8 cellular contexts compared by ENCODE assay signal in the genomic region with DNA sequence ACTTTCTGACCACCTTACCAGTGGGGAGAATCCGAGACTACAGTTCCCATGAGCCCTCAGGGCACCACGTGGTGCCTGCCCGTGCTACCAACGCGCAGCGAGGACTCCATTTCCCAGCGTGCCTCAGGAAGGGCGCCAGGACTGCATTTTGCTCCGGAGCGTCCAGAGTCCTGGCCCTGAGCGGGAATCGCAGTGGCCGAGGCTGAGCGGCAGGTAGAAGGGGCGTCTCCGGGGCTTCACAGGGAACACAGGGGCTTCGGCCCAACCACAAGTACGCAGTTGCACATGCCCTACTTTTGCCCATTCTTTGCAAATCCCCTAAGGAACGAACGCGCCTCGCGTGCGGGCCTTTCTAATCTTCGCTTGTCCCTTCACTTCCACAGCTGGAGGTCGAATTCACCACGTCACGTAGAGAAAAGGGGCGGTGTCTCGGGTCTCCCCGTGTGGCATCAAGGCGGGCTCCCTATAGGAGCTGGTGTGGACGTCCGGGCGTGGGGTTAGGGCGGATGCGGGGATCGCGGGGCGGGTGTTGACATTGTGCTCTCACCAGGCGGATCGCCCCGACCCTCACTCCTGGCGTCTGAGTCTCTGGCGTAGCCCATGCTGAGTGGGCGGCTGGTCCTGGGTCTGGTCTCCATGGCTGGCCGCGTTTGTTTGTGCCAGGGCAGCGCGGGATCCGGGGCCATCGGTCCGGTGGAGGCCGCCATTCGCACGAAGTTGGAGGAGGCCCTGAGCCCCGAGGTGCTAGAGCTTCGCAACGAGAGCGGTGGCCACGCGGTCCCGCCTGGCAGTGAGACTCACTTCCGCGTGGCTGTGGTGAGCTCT. TPM values are rescaled to one million over a fixed set of nuclear protein-coding genes. Genes with fewer than 3 reads are reported as not detected.
DNase-seq lines count a peak whose midpoint lies in the region; ATAC-seq and TF ChIP-seq lines count a peak whose summit lies in the region.

A gene with protein sequence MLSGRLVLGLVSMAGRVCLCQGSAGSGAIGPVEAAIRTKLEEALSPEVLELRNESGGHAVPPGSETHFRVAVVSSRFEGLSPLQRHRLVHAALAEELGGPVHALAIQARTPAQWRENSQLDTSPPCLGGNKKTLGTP (plus strand): TSS at position 109 of the 825 bp plus-strand sequence. CDS start 492 bp downstream, at position 601.

- H3K9ac ChIP-seq in SU-DHL-6 (ENCODE audit: low read length), result peak within 1 kb of the TSS; percentile 40

- H3K4me3 ChIP-seq in HFF-Myc (replicated peaks; ENCODE audit: low read depth, low read length), result peak within 1 kb of the TSS; percentile 61
- H3K4me3 ChIP-seq in SU-DHL-6 (ENCODE audit: insufficient read depth, low read length, poor library complexity, severe bottlenecking), result peak within 1 kb of the TSS; percentile 54
- H3K4me3 ChIP-seq in thoracic aorta, result peak within 1 kb of the TSS; percentile 75

- H3K27ac ChIP-seq in SU-DHL-6 (ENCODE audit: low read depth, low read length) (no peak within 1 kb of the TSS), thoracic aorta (peak within 1 kb of the TSS; percentile 84 to 89)

- no peaks in the 10 kb centered on the region for H4K20me1 ChIP-seq in SU-DHL-6 (ENCODE audit: low read depth, low read length)

- H3K9me2 ChIP-seq in SU-DHL-6 (replicated peaks; ENCODE audit: insufficient read depth, low read length), result no peaks in the 10 kb centered on the region

- H3K79me2 ChIP-seq in SU-DHL-6 (ENCODE audit: insufficient read depth, low read length), result no peaks in the 10 kb centered on the region

- H3K4me2 ChIP-seq in SU-DHL-6 (ENCODE audit: low read depth, low read length, poor library complexity, severe bottlenecking), result peak within 1 kb of the TSS; percentile 63

- DNase-seq in GF-D8 (lab: John Stamatoyannopoulos, UW), result peak; percentile 68
- DNase-seq in HFF-Myc (ENCODE audit: extremely low read depth, low read depth), result peak; percentile 81
- DNase-seq in NCI-H1048 (lab: John Stamatoyannopoulos, UW), result peak; percentile 98
- DNase-seq in activated naive CD8-positive, alpha-beta T cell treated with anti-CD3 and anti-CD28 coated beads, Interleukin-2, amount 10 ng/mL, durations not matched to agents 7 days and 5 days, result peak; percentile 81
- peak; percentile 90 for DNase-seq in glutamatergic neuron
- peak; percentile 96 for DNase-seq in osteocyte (ENCODE audit: extremely low spot score, unreplicated experiment)
- peak; percentile 75 for DNase-seq in thoracic aorta (ENCODE audit: low spot score)

- POLR2A ChIA-PET in activated naive CD8-positive, alpha-beta T cell treated with anti-CD3 and anti-CD28 coated beads, Interleukin-2, amount 10 ng/mL, durations not matched to agents 7 days and 5 days (lab: Charles Lee), result interaction anchor here (0.9 to 4.4 kb wide), 5 partner anchors 11 to 28 kb away, joined by 3 to 54 read pairs (median 8); a partner anchor contains a TSS

- H3K27me3 ChIP-seq in SU-DHL-6 (ENCODE audit: low read length), result no peaks in the 10 kb centered on the region
- H3K27me3 ChIP-seq in thoracic aorta (replicated peaks; ENCODE audit: insufficient read depth), result no peaks in the 10 kb centered on the region

- peak; percentile 94 for ATAC-seq in activated naive CD8-positive, alpha-beta T cell treated with anti-CD3 and anti-CD28 coated beads, Interleukin-2, amount 10 ng/mL, durations not matched to agents 7 days and 5 days (ENCODE audit: low read depth)
- peak; percentile 87 for ATAC-seq in thoracic aorta (ENCODE audit: insufficient number of reproducible peaks, low FRiP score, low read depth)

- peak within 1 kb of the TSS; percentile 89 for H3K4me3 Mint-ChIP-seq in activated naive CD8-positive, alpha-beta T cell treated with anti-CD3 and anti-CD28 coated beads, Interleukin-2, amount 10 ng/mL, durations not matched to agents 7 days and 5 days
- H3K4me3 Mint-ChIP-seq in glutamatergic neuron (ENCODE audit: unreplicated experiment) (peak within 1 kb of the TSS; percentile 95), osteocyte (ENCODE audit: unreplicated experiment) (peak within 1 kb of the TSS; percentile 88)

- no peaks in the 10 kb centered on the region for H3K27me3 Mint-ChIP-seq in activated naive CD8-positive, alpha-beta T cell treated with anti-CD3 and anti-CD28 coated beads, Interleukin-2, amount 10 ng/mL, durations not matched to agents 7 days and 5 days
- peaks cover 5% of the 10 kb centered on the region for H3K27me3 Mint-ChIP-seq in glutamatergic neuron (ENCODE audit: unreplicated experiment)
- no peaks in the 10 kb centered on the region for H3K27me3 Mint-ChIP-seq in osteocyte (ENCODE audit: unreplicated experiment)

- H3K36me3 ChIP-seq in SU-DHL-6 (ENCODE audit: low read length) (no peaks in the 10 kb centered on the region), thoracic aorta (no peaks in the 10 kb centered on the region)

- peaks cover 5 to 10% of the 10 kb centered on the region in 2 donors for H3K4me1 ChIP-seq in thoracic aorta (ENCODE audit: control insufficient read depth in 1 of 2, low read depth in 2 of 2)

- H3K9me3 ChIP-seq in SU-DHL-6 (ENCODE audit: insufficient read depth, low read length) (no peaks in the 10 kb centered on the region), thoracic aorta (no peaks in the 10 kb centered on the region)

- peaks cover 20% of the 10 kb centered on the region for H3K4me1 Mint-ChIP-seq in activated naive CD8-positive, alpha-beta T cell treated with anti-CD3 and anti-CD28 coated beads, Interleukin-2, amount 10 ng/mL, durations not matched to agents 7 days and 5 days
- peaks cover 2% of the 10 kb centered on the region for H3K4me1 Mint-ChIP-seq in glutamatergic neuron (ENCODE audit: low read depth, unreplicated experiment)
- peaks cover 20% of the 10 kb centered on the region for H3K4me1 Mint-ChIP-seq in osteocyte (ENCODE audit: unreplicated experiment)

- H3K36me3 Mint-ChIP-seq in activated naive CD8-positive, alpha-beta T cell treated with anti-CD3 and anti-CD28 coated beads, Interleukin-2, amount 10 ng/mL, durations not matched to agents 7 days and 5 days, result peaks cover 18% of the 10 kb centered on the region
- peaks cover 6% of the 10 kb centered on the region for H3K36me3 Mint-ChIP-seq in glutamatergic neuron (ENCODE audit: unreplicated experiment)
- H3K36me3 Mint-ChIP-seq in osteocyte (ENCODE audit: unreplicated experiment), result no peaks in the 10 kb centered on the region

- TF ChIP-seq CTCF in HFF-Myc (IDR thresholded peaks at IDR 0.05; ENCODE audit: low read depth, low read length, missing control alignments), result no peak
- no peak for TF ChIP-seq CTCF in SU-DHL-6 (IDR thresholded peaks at IDR 0.05; ENCODE audit: insufficient read depth, low read length, poor library complexity, severe bottlenecking)
- no peak for TF ChIP-seq CTCF in glutamatergic neuron (IDR thresholded peaks at IDR 0.05; ENCODE audit: partially characterized antibody, unreplicated experiment)
- no peak for TF ChIP-seq CTCF in osteocyte (IDR thresholded peaks at IDR 0.05)
- TF ChIP-seq CTCF in thoracic aorta (IDR thresholded peaks at IDR 0.05), result no peak

- H3F3A ChIP-seq in SU-DHL-6 (ENCODE audit: insufficient read depth), result no peaks in the 10 kb centered on the region

- H3K9me3 Mint-ChIP-seq in activated naive CD8-positive, alpha-beta T cell treated with anti-CD3 and anti-CD28 coated beads, Interleukin-2, amount 10 ng/mL, durations not matched to agents 7 days and 5 days, result peaks cover 2% of the 10 kb centered on the region
- H3K9me3 Mint-ChIP-seq in glutamatergic neuron (ENCODE audit: unreplicated experiment) (peaks cover 5% of the 10 kb centered on the region), osteocyte (ENCODE audit: unreplicated experiment) (peaks cover 6% of the 10 kb centered on the region)

- H2AFZ ChIP-seq in SU-DHL-6 (ENCODE audit: low read depth, low read length, severe bottlenecking), result peak within 1 kb of the TSS; percentile 90

- H3K27ac Mint-ChIP-seq in activated naive CD8-positive, alpha-beta T cell treated with anti-CD3 and anti-CD28 coated beads, Interleukin-2, amount 10 ng/mL, durations not matched to agents 7 days and 5 days, result peak within 1 kb of the TSS; percentile 92
- H3K27ac Mint-ChIP-seq in glutamatergic neuron (ENCODE audit: unreplicated experiment) (peak within 1 kb of the TSS; percentile 52), osteocyte (ENCODE audit: unreplicated experiment) (peak within 1 kb of the TSS; percentile 91)

RNA-seq across cellular contexts. Expression of the gene that starts here (rescaled TPM):
- total RNA-seq in activated naive CD8-positive, alpha-beta T cell treated with anti-CD3 and anti-CD28 coated beads, Interleukin-2, amount 10 ng/mL, durations not matched to agents 7 days and 5 days, result 10 to 100 TPM; 23.7 to 25.4 TPM
- total RNA-seq in glutamatergic neuron (ENCODE audit: unreplicated experiment), result 6.4 TPM
- total RNA-seq in osteocyte, result 12.9 and 13.7 TPM in 2 replicates
- 10 to 100 TPM; 25.7 to 46.0 TPM for total RNA-seq in thoracic aorta
